Comparison of ENCODE assay signal across 10 cellular contexts in genomic region chr7:7688956-7689355, GRCh38.
"Had no signal": no experiment of that assay in that cellular context is flagged by ENCODE, and none has a peak within 500 bp of the region (broad histone marks: within the 10 kb centered on the region; RNA-seq: fewer than 3 reads in every experiment).

No MANE protein-coding gene starts in this region.

- H3K9me3 ChIP-seq: breast epithelium had no signal

- DNase-seq: activated CD4-positive, alpha-beta T cell treated with anti-CD3 and anti-CD28 coated beads for 1 hour; activated CD4-positive, alpha-beta T cell treated with anti-CD3 and anti-CD28 coated beads, Interleukin-2, amount 50 U/mL, for 48 hours; activated CD8-positive, alpha-beta memory T cell treated with anti-CD3 and anti-CD28 coated beads, Interleukin-2, amount 50 U/mL, for 4 hours; activated gamma-delta T cell treated with Interleukin-2 at 50 U/mL for 16 hours; activated naive CD8-positive, alpha-beta T cell treated with anti-CD3 and anti-CD28 coated beads for 36 hours; activated T-cell treated with anti-CD3 and anti-CD28 coated beads, Interleukin-2, amount 50 U/mL, for 72 hours; aorta; mesendoderm; small intestine had no signal

- H3K27me3 ChIP-seq: breast epithelium had no signal

- H3K36me3 ChIP-seq: breast epithelium had no signal

- H3K27ac ChIP-seq: breast epithelium had no signal

- H3K4me3 ChIP-seq: breast epithelium had no signal

- H3K4me1 ChIP-seq: breast epithelium had no signal
